Comparison of ENCODE assay signal across 33 cellular contexts in genomic region chr2:119871725-119872124, GRCh38.
"Had no signal": no experiment of that assay in that cellular context is flagged by ENCODE, and none has a peak within 500 bp of the region (broad histone marks: within the 10 kb centered on the region; RNA-seq: fewer than 3 reads in every experiment).

No MANE protein-coding gene starts in this region.

- H3K4me1 Mint-ChIP-seq: brain had no signal

- H3K4me3 ChIP-seq: adrenal gland, breast epithelium, coronary artery, dorsolateral prefrontal cortex, esophagus muscularis mucosa, gastroesophageal sphincter, heart right ventricle, hepatocyte had no signal

- H3K27me3 ChIP-seq: adrenal gland, breast epithelium, dorsolateral prefrontal cortex, esophagus muscularis mucosa, gastroesophageal sphincter, heart right ventricle, hepatocyte had no signal

- H2AFZ ChIP-seq: hepatocyte had no signal

- H3K9me3 ChIP-seq: adrenal gland, breast epithelium, esophagus muscularis mucosa, gastroesophageal sphincter, heart right ventricle had no signal

- H3K36me3 ChIP-seq: adrenal gland, breast epithelium, esophagus muscularis mucosa, gastroesophageal sphincter, heart right ventricle had no signal

- ATAC-seq: activated CD8-positive, alpha-beta memory T cell treated with anti-CD3 and anti-CD28 coated beads, Interleukin-2, amount 10 ng/mL, durations not matched to agents 7 days and 5 days; activated CD8-positive, alpha-beta T cell treated with anti-CD3 and anti-CD28 coated beads, Interleukin-2, amount 10 ng/mL, durations not matched to agents 7 days and 5 days; activated naive CD8-positive, alpha-beta T cell treated with anti-CD3 and anti-CD28 coated beads, Interleukin-2, amount 50 U/mL, for 24 hours; gastroesophageal sphincter; heart right ventricle had no signal

- H3K4me3 Mint-ChIP-seq: activated CD4-positive, alpha-beta memory T cell treated with anti-CD3 and anti-CD28 coated beads for 36 hours; activated CD8-positive, alpha-beta memory T cell treated with anti-CD3 and anti-CD28 coated beads, Interleukin-2, amount 10 ng/mL, durations not matched to agents 7 days and 5 days; activated CD8-positive, alpha-beta T cell treated with anti-CD3 and anti-CD28 coated beads, Interleukin-2, amount 10 ng/mL, durations not matched to agents 7 days and 5 days; activated naive CD4-positive, alpha-beta T cell treated with anti-CD3 and anti-CD28 coated beads for 36 hours; activated naive CD4-positive, alpha-beta T cell treated with anti-CD3 and anti-CD28 coated beads, Interleukin-2, amount 50 U/mL, for 24 hours; activated naive CD8-positive, alpha-beta T cell treated with anti-CD3 and anti-CD28 coated beads for 36 hours; activated naive CD8-positive, alpha-beta T cell treated with anti-CD3 and anti-CD28 coated beads, Interleukin-2, amount 50 U/mL, for 24 hours; activated T-helper 1 cell treated with anti-CD3 and anti-CD28 coated beads, Interleukin-12 subunit alpha, Interleukin-12 subunit beta, Interleukin-2, Interleukin-4 antibody, amounts not matched to agents 30 ng/mL and 10 ng/mL and 1 ng/mL, durations not matched to agents 14 hours and 24 hours and 36 hours; brain; central memory CD8-positive, alpha-beta T cell; dendritic cell treated with granulocyte-macrophage colony-stimulating factor and Interleukin-4, amounts not matched to agents 40 ng/mL and 50 ng/mL, for 4 days; endodermal cell had no signal

- H3K27ac Mint-ChIP-seq: activated CD4-positive, alpha-beta memory T cell treated with anti-CD3 and anti-CD28 coated beads for 36 hours; activated CD8-positive, alpha-beta memory T cell treated with anti-CD3 and anti-CD28 coated beads, Interleukin-2, amount 10 ng/mL, durations not matched to agents 7 days and 5 days; activated CD8-positive, alpha-beta T cell treated with anti-CD3 and anti-CD28 coated beads, Interleukin-2, amount 10 ng/mL, durations not matched to agents 7 days and 5 days; activated naive CD4-positive, alpha-beta T cell treated with anti-CD3 and anti-CD28 coated beads for 36 hours; activated naive CD8-positive, alpha-beta T cell treated with anti-CD3 and anti-CD28 coated beads for 36 hours; activated naive CD8-positive, alpha-beta T cell treated with anti-CD3 and anti-CD28 coated beads, Interleukin-2, amount 50 U/mL, for 24 hours; activated T-helper 1 cell treated with anti-CD3 and anti-CD28 coated beads, Interleukin-12 subunit alpha, Interleukin-12 subunit beta, Interleukin-2, Interleukin-4 antibody, amounts not matched to agents 30 ng/mL and 10 ng/mL and 1 ng/mL, durations not matched to agents 14 hours and 24 hours and 36 hours; activated T-helper 2 cell treated with anti-CD3 and anti-CD28 coated beads, Interferon-gamma antibody, Interleukin-2, Interleukin-4, amounts not matched to agents 10 μg/mL and 5 μg/mL and 100 μg/mL, durations not matched to agents 14 hours and 24 hours and 36 hours; dendritic cell treated with granulocyte-macrophage colony-stimulating factor and Interleukin-4, amounts not matched to agents 40 ng/mL and 50 ng/mL, for 4 days; endodermal cell had no signal

- DNase-seq: activated CD4-positive, alpha-beta memory T cell treated with anti-CD3 and anti-CD28 coated beads for 36 hours; activated CD4-positive, alpha-beta T cell treated with anti-CD3 and anti-CD28 coated beads for 48 hours; activated CD4-positive, alpha-beta T cell treated with anti-CD3 and anti-CD28 coated beads, Interleukin-2, amount 50 U/mL, for 1 hour; activated CD8-positive, alpha-beta memory T cell treated with anti-CD3 and anti-CD28 coated beads, Interleukin-2, amount 10 ng/mL, durations not matched to agents 7 days and 5 days; activated CD8-positive, alpha-beta memory T cell treated with anti-CD3 and anti-CD28 coated beads, Interleukin-2, amount 50 U/mL, for 4 hours; activated CD8-positive, alpha-beta T cell treated with anti-CD3 and anti-CD28 coated beads, Interleukin-2, amount 10 ng/mL, durations not matched to agents 7 days and 5 days; activated effector memory CD4-positive, alpha-beta T cell treated with anti-CD3 and anti-CD28 coated beads, Interleukin-2, amount 50 U/mL, for 16 hours; activated naive CD4-positive, alpha-beta T cell treated with anti-CD3 and anti-CD28 coated beads for 36 hours; activated naive CD8-positive, alpha-beta T cell treated with anti-CD3 and anti-CD28 coated beads for 36 hours; activated naive CD8-positive, alpha-beta T cell treated with anti-CD3 and anti-CD28 coated beads, Interleukin-2, amount 50 U/mL, for 24 hours; activated T-cell treated with anti-CD3 and anti-CD28 coated beads, Interleukin-2, amount 50 U/mL, for 1 hour; activated T-cell treated with anti-CD3 and anti-CD28 coated beads, Interleukin-2, amount 50 U/mL, for 48 hours; adrenal gland; amygdala; aorta; dorsolateral prefrontal cortex; effector memory CD4-positive, alpha-beta T cell; endodermal cell; erythroblast; foreskin melanocyte; heart right ventricle; T-helper 2 cell had no signal

- H3K9me3 Mint-ChIP-seq: central memory CD8-positive, alpha-beta T cell; dendritic cell treated with granulocyte-macrophage colony-stimulating factor and Interleukin-4, amounts not matched to agents 40 ng/mL and 50 ng/mL, for 4 days had no signal

- H3K4me2 ChIP-seq: hepatocyte had no signal

- H3K27me3 Mint-ChIP-seq: activated CD4-positive, alpha-beta memory T cell treated with anti-CD3 and anti-CD28 coated beads for 36 hours; activated CD8-positive, alpha-beta memory T cell treated with anti-CD3 and anti-CD28 coated beads, Interleukin-2, amount 10 ng/mL, durations not matched to agents 7 days and 5 days; activated naive CD4-positive, alpha-beta T cell treated with anti-CD3 and anti-CD28 coated beads, Interleukin-2, amount 50 U/mL, for 24 hours; activated naive CD8-positive, alpha-beta T cell treated with anti-CD3 and anti-CD28 coated beads for 36 hours; activated naive CD8-positive, alpha-beta T cell treated with anti-CD3 and anti-CD28 coated beads, Interleukin-2, amount 50 U/mL, for 24 hours; brain; central memory CD8-positive, alpha-beta T cell; dendritic cell treated with granulocyte-macrophage colony-stimulating factor and Interleukin-4, amounts not matched to agents 40 ng/mL and 50 ng/mL, for 4 days had no signal

- H3K27ac ChIP-seq: adrenal gland, breast epithelium, coronary artery, dorsolateral prefrontal cortex, esophagus muscularis mucosa, gastroesophageal sphincter, heart right ventricle, hepatocyte had no signal

- H3K4me1 ChIP-seq: adrenal gland, breast epithelium, esophagus muscularis mucosa, gastroesophageal sphincter had no signal
